1 cellular context compared by ENCODE assay signal in the genomic region with DNA sequence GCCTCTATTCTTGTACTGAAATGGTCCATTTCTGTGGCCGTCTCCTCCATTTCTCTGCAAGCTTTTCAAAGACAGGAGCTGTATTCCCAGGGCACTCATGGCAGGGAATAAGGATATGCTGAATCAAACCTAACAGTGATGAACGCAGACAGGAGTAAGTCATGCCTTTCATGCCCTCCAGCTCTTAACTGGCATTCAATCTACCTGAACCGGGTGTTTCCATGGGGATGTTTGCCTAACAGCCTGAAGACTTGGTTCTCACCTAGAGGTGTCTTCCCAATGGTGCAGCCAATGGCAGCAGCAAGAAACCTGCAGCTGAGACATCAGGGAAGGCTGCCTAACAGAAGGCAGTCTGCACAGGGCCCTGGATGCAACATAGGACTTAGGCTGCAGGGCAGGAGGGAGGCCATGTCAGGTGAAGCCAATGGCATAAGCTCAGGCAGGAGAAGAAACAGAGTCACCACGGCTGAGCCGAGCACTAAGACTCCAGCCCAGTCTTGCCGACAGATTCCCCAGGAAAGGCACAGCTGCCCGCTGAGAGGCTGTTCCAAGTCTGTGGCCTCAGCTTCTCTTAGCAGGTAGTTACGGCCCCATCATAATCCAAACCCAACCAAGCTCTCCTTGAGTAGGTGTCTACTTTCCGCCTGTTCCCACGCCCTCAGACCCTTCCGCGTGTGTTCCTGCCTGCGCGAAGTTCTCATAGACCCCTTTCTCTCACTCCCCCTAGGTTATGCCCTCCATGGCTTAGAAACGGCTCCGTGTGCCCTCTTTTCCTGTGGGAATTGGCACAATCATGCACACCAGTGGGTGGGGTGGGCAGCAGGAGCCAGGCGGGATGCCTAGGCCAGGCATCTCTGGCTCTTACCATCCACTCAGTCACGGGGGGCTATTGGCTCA.
TF ChIP-seq lines count a peak whose summit lies in the region.

No MANE protein-coding gene starts in this region.

TF ChIP-seq in endothelial cell of umbilical vein, 7 proteins besides CTCF, POLR2A, EP300 and RAD21 (continued from another document):
- TF ChIP-seq EZH2 (IDR thresholded peaks at IDR 0.05; ENCODE audit: borderline replicate concordance, low read depth, low read length, severe bottlenecking) (no peak), JUN (IDR thresholded peaks at IDR 0.05; ENCODE audit: borderline replicate concordance, insufficient read depth, insufficient read length, low read depth) (no peak), POLR2AphosphoS5 (IDR thresholded peaks at IDR 0.05; ENCODE audit: insufficient read depth, low read depth, low read length) (no peak), GATA2 (IDR thresholded peaks at IDR 0.05; ENCODE audit: insufficient read depth, insufficient read length, low read depth, low read length) (no peak), FOS (IDR thresholded peaks at IDR 0.05; ENCODE audit: borderline replicate concordance, insufficient read depth, low read length) (no peak)
- TF ChIP-seq, protein P1, sequence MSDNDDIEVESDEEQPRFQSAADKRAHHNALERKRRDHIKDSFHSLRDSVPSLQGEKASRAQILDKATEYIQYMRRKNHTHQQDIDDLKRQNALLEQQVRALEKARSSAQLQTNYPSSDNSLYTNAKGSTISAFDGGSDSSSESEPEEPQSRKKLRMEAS (IDR thresholded peaks at IDR 0.05; ENCODE audit: insufficient read depth, insufficient read length): no peak
